34 cellular contexts compared by ENCODE assay signal in genomic region chr2:239887604-239888003, GRCh38.
"Had no signal": no experiment of that assay in that cellular context is flagged by ENCODE, and none has a peak within 500 bp of the region (broad histone marks: within the 10 kb centered on the region; RNA-seq: fewer than 3 reads in every experiment).

No MANE protein-coding gene starts in this region.

- H3K4me1 ChIP-seq: adrenal gland, body of pancreas, breast epithelium, SJCRH30 had no signal

- H3K4me3 Mint-ChIP-seq: activated CD4-positive, alpha-beta memory T cell treated with anti-CD3 and anti-CD28 coated beads for 36 hours; activated naive CD4-positive, alpha-beta T cell treated with anti-CD3 and anti-CD28 coated beads for 36 hours; activated T-cell treated with anti-CD3 and anti-CD28 coated beads, Interleukin-2, amount 50 U/mL, for 4 hours; activated T-helper 1 cell treated with anti-CD3 and anti-CD28 coated beads, Interleukin-12 subunit alpha, Interleukin-12 subunit beta, Interleukin-2, Interleukin-4 antibody, amounts not matched to agents 30 ng/mL and 10 ng/mL and 1 ng/mL, durations not matched to agents 14 hours and 24 hours and 36 hours; WTC11 had no signal

- H3K27ac Mint-ChIP-seq: activated CD4-positive, alpha-beta memory T cell treated with anti-CD3 and anti-CD28 coated beads for 36 hours; activated naive CD4-positive, alpha-beta T cell treated with anti-CD3 and anti-CD28 coated beads for 36 hours; activated naive CD4-positive, alpha-beta T cell treated with anti-CD3 and anti-CD28 coated beads, Interleukin-2, amount 50 U/mL, for 72 hours; activated T-helper 1 cell treated with anti-CD3 and anti-CD28 coated beads, Interleukin-12 subunit alpha, Interleukin-12 subunit beta, Interleukin-2, Interleukin-4 antibody, amounts not matched to agents 30 ng/mL and 10 ng/mL and 1 ng/mL, durations not matched to agents 14 hours and 24 hours and 36 hours; WTC11 had no signal

- H3K27me3 Mint-ChIP-seq: activated CD4-positive, alpha-beta memory T cell treated with anti-CD3 and anti-CD28 coated beads for 36 hours had no signal

- H3K27me3 ChIP-seq: adrenal gland, body of pancreas, breast epithelium, SJCRH30 had no signal

- ATAC-seq: activated naive CD4-positive, alpha-beta T cell treated with anti-CD3 and anti-CD28 coated beads, Interleukin-2, amount 50 U/mL, for 72 hours; activated T-cell treated with anti-CD3 and anti-CD28 coated beads, Interleukin-2, amount 50 U/mL, for 4 hours; body of pancreas; Panc1; WTC11 had no signal

- H3K36me3 ChIP-seq: adrenal gland, breast epithelium, SJCRH30 had no signal

- DNase-seq: activated CD4-positive, alpha-beta memory T cell treated with anti-CD3 and anti-CD28 coated beads for 36 hours; activated CD4-positive, alpha-beta T cell treated with anti-CD3 and anti-CD28 coated beads for 4 hours; activated CD4-positive, alpha-beta T cell treated with anti-CD3 and anti-CD28 coated beads, Interleukin-2, amount 50 U/mL, for 1 hour; activated CD4-positive, CD25-positive, alpha-beta regulatory T cell treated with anti-CD3 and anti-CD28 coated beads, Interleukin-2, amount 50 U/mL, for 72 hours; activated CD8-positive, alpha-beta memory T cell treated with anti-CD3 and anti-CD28 coated beads, Interleukin-2, amount 50 U/mL, for 4 hours; activated gamma-delta T cell treated with Interleukin-2 at 50 U/mL for 16 hours; activated naive CD4-positive, alpha-beta T cell treated with anti-CD3 and anti-CD28 coated beads for 36 hours; activated T-cell treated with anti-CD3 and anti-CD28 coated beads for 4 hours; activated T-cell treated with anti-CD3 and anti-CD28 coated beads, Interleukin-2, amount 50 U/mL, for 4 hours; body of pancreas; caudate nucleus; cerebellar nuclear complex; Karpas-422; KBM-7; NCI-H1048; NCI-H1105 treated with DMSO at 0.1 percent for 48 hours; NCI-H1436; NCI-H1694; NCI-H1930; NCI-H2081 treated with DMSO at 0.1 percent for 48 hours; NCI-H2227 treated with DMSO at 0.1 percent for 48 hours; NCI-H446; NCI-H510A treated with DMSO at 0.1 percent for 48 hours; NCI-H748 treated with DMSO at 0.1 percent for 48 hours; NK-92 treated with Interleukin-12 subunit alpha and Interleukin-12 subunit beta, amount 100 ng/mL, for 24 hours; SHP77; SJCRH30 had no signal

- H3K27ac ChIP-seq: adrenal gland, body of pancreas, breast epithelium, SJCRH30, SK-N-MC had no signal

- H3K4me3 ChIP-seq: adrenal gland, body of pancreas, breast epithelium, SJCRH30, SK-N-MC had no signal
